In genomic region chr16:3816326-3816725, GRCh38 we compare ENCODE assay signal across 18 cellular contexts.
DNase-seq lines count a peak whose midpoint lies in the region; ATAC-seq and TF ChIP-seq lines count a peak whose summit lies in the region.
"Had no signal": no experiment of that assay in that cellular context is flagged by ENCODE, and none has a peak within 500 bp of the region (broad histone marks: within the 10 kb centered on the region; RNA-seq: fewer than 3 reads in every experiment).

No MANE protein-coding gene starts in this region.

- no peak for TF ChIP-seq CTCF in MM.1S (IDR thresholded peaks at IDR 0.05; ENCODE audit: low read length)

- H3K23ac ChIP-seq in neuronal stem cell (ENCODE audit: low read depth, low read length, poor library complexity) = no peak overlapping the region

- H4K91ac ChIP-seq in neuronal stem cell (ENCODE audit: low read depth, low read length, poor library complexity) = no peak overlapping the region

- no peak overlapping the region for H2AK5ac ChIP-seq in neuronal stem cell (ENCODE audit: low read depth, low read length)

- no peak overlapping the region for H3K4me2 ChIP-seq in neuronal stem cell (ENCODE audit: insufficient read depth, low read length, poor library complexity, severe bottlenecking)
- H3K4me2 ChIP-seq in MM.1S (ENCODE audit: low read depth, low read length) = no peak overlapping the region
- H3K4me2 ChIP-seq: SK-N-SH had no signal

- no peak overlapping the region for H2BK15ac ChIP-seq in neuronal stem cell (ENCODE audit: low read length)

- no peaks in the 10 kb centered on the region for H3K9me2 ChIP-seq in MM.1S (replicated peaks; ENCODE audit: insufficient read depth, low read length)
- H3K9me2 ChIP-seq: SK-N-SH had no signal

- H3K14ac ChIP-seq in neuronal stem cell (ENCODE audit: low read length) = no peak overlapping the region

- H2BK5ac ChIP-seq in neuronal stem cell (ENCODE audit: low read length) = no peak overlapping the region

- intact Hi-C loops in CD4-positive, alpha-beta memory T cell (cut with micrococcal nuclease) = no loop called here

- CTCF ChIA-PET in CD4-positive, alpha-beta memory T cell (lab: Charles Lee; ENCODE audit: partially characterized antibody) = interaction anchor here (0.8 to 1.3 kb wide), 2 partner anchors 13 to 126 kb away, joined by 3 read pairs; no protein-coding TSS in a partner anchor

- no peaks in the 10 kb centered on the region for H3K27me3 ChIP-seq in CD4-positive, alpha-beta memory T cell (ENCODE audit: insufficient read depth, low read length)
- H3K27me3 ChIP-seq in neuronal stem cell (ENCODE audit: control insufficient read depth in 3 of 3, insufficient read depth in 3 of 3, low read depth in 1 of 3, low read length in 3 of 3) (no peaks in the 10 kb centered on the region), MM.1S (replicated peaks; ENCODE audit: insufficient read depth, low read length) (no peaks in the 10 kb centered on the region)

- H3K4me3 ChIP-seq in CD4-positive, alpha-beta memory T cell (ENCODE audit: low read length in 2 of 2) = no peak overlapping the region
- H3K4me3 ChIP-seq in SK-N-MC = no peak overlapping the region
- no peak overlapping the region for H3K4me3 ChIP-seq in neuronal stem cell (ENCODE audit: low read length in 2 of 2)
- no peak overlapping the region for H3K4me3 ChIP-seq in MM.1S (ENCODE audit: low read length)

- H3K9ac ChIP-seq in SK-N-MC (ENCODE audit: insufficient read length) (no peak overlapping the region), neuronal stem cell (ENCODE audit: low read depth, low read length, poor library complexity) (no peak overlapping the region), MM.1S (ENCODE audit: low read length) (no peak overlapping the region)
- H3K9ac ChIP-seq: SK-N-SH had no signal

- H3K9me3 Mint-ChIP-seq in CD4-positive, alpha-beta memory T cell = no peaks in the 10 kb centered on the region
- no peaks in the 10 kb centered on the region for H3K9me3 Mint-ChIP-seq in immature natural killer cell

- no CpG with 5 or more reads among the region's 3 CpGs for WGBS in neuronal stem cell (ENCODE audit: extremely low coverage in 2 of 2, insufficient read length in 2 of 2, insufficient replicate concordance in 1 of 2), 2 donors

- no peak overlapping the region for H2BK12ac ChIP-seq in neuronal stem cell (ENCODE audit: low read length)

- H3K4ac ChIP-seq in neuronal stem cell (ENCODE audit: low read length) = no peak overlapping the region

- H4K8ac ChIP-seq in neuronal stem cell (ENCODE audit: low read depth, low read length) = no peak overlapping the region

- peaks cover 69 to 94% (median 82%) of the 10 kb centered on the region in 4 donors for H3K4me1 Mint-ChIP-seq in CD4-positive, alpha-beta memory T cell
- peaks cover 82 to 93% of the 10 kb centered on the region in 2 donors for H3K4me1 Mint-ChIP-seq in immature natural killer cell

- H4K20me1 ChIP-seq in MM.1S (ENCODE audit: insufficient read depth, low read length) = peaks cover 53% of the 10 kb centered on the region

- H2BK120ac ChIP-seq in neuronal stem cell (ENCODE audit: low read depth, low read length) = no peak overlapping the region

- H3K4me3 Mint-ChIP-seq in CD4-positive, alpha-beta memory T cell = peak overlapping the region in 3 of 8 donors; percentile 14 to 71 (median 43)
- H3K4me3 Mint-ChIP-seq in immature natural killer cell = peak overlapping the region; percentile 23 to 71 (median 29)

- H2AFZ ChIP-seq in neuronal stem cell (ENCODE audit: low read length) (no peak overlapping the region), MM.1S (ENCODE audit: low read length) (no peak overlapping the region)

- H3K79me2 ChIP-seq in MM.1S (ENCODE audit: low read length) = peaks cover 100% of the 10 kb centered on the region

- no peak for ATAC-seq in HG02870 (IDR thresholded peaks at IDR 0.05; ENCODE audit: unreplicated experiment)
- ATAC-seq: HepG2 had no signal

- POLR2A ChIA-PET in CD4-positive, alpha-beta memory T cell (lab: Charles Lee; ENCODE audit: partially characterized antibody) = no interaction called here

- H3K79me1 ChIP-seq in neuronal stem cell (ENCODE audit: low read depth, low read length) = peaks cover 14% of the 10 kb centered on the region

- H3K18ac ChIP-seq in neuronal stem cell (ENCODE audit: low read length) = no peak overlapping the region

- no peaks in the 10 kb centered on the region for H3F3A ChIP-seq in MM.1S (ENCODE audit: insufficient read depth, low read length)

- DNase-seq in CD4-positive, alpha-beta memory T cell = no peak
- DNase-seq in SK-N-MC (ENCODE audit: low read depth, low spot score) (no peak), immature natural killer cell (no peak), neuronal stem cell (ENCODE audit: low spot score) (peak; percentile 26), MM.1S (no peak), substantia nigra (lab: John Stamatoyannopoulos, UW) (no peak), NCI-H526 treated with DMSO at 0.1 percent for 48 hours (lab: John Stamatoyannopoulos, UW) (no peak)
- DNase-seq: AML-193, GOT3, KG1, NCI-H1048, NCI-H146, NCI-H2081, NCI-H510A treated with DMSO at 0.1 percent for 48 hours, Right ventricle myocardium superior, SK-N-SH had no signal

- H3K36me3 Mint-ChIP-seq in CD4-positive, alpha-beta memory T cell = peaks cover 0 to 2% of the 10 kb centered on the region in 2 donors
- no peaks in the 10 kb centered on the region for H3K36me3 Mint-ChIP-seq in immature natural killer cell

- peaks cover 90% of the 10 kb centered on the region for H3K4me1 ChIP-seq in CD4-positive, alpha-beta memory T cell (ENCODE audit: insufficient read depth, low read length)
- H3K4me1 ChIP-seq in neuronal stem cell (ENCODE audit: control insufficient read depth in 2 of 2, insufficient read depth in 1 of 2, low read depth in 1 of 2, low read length in 2 of 2) (peaks cover 1 to 9% of the 10 kb centered on the region in 2 donors), MM.1S (ENCODE audit: low read length) (no peaks in the 10 kb centered on the region)

- no peak overlapping the region for H3K27ac ChIP-seq in CD4-positive, alpha-beta memory T cell (ENCODE audit: low read depth, low read length)
- H3K27ac ChIP-seq in SK-N-MC = peak overlapping the region; percentile 27; the same call in 1 of the 2 replicates
- no peak overlapping the region for H3K27ac ChIP-seq in neuronal stem cell (replicated peaks; ENCODE audit: low read length)
- H3K27ac ChIP-seq in MM.1S (ENCODE audit: low read length) = no peak overlapping the region
- no peak overlapping the region for H3K27ac ChIP-seq in substantia nigra (ENCODE audit: low read depth, low read length, poor library complexity, severe bottlenecking)

- no peaks in the 10 kb centered on the region for H3K9me3 ChIP-seq in CD4-positive, alpha-beta memory T cell (ENCODE audit: control insufficient read depth in 1 of 2, low read length in 2 of 2)
- H3K9me3 ChIP-seq in SK-N-MC (ENCODE audit: low read depth, low read length) = no peaks in the 10 kb centered on the region
- no peaks in the 10 kb centered on the region for H3K9me3 ChIP-seq in neuronal stem cell (replicated peaks in 1 of 2; ENCODE audit: control insufficient read depth in 2 of 2, insufficient read depth in 1 of 2, low read depth in 1 of 2, low read length in 2 of 2)
- no peaks in the 10 kb centered on the region for H3K9me3 ChIP-seq in MM.1S (replicated peaks; ENCODE audit: insufficient read depth, low read length)
- H3K9me3 ChIP-seq: SK-N-SH had no signal

- no peaks in the 10 kb centered on the region for H3K27me3 Mint-ChIP-seq in CD4-positive, alpha-beta memory T cell
- H3K27me3 Mint-ChIP-seq in immature natural killer cell (ENCODE audit: low read depth in 3 of 3) = peaks cover 2 to 10% (median 6%) of the 10 kb centered on the region in 3 donors

- H3K27ac Mint-ChIP-seq in CD4-positive, alpha-beta memory T cell = peak overlapping the region in 4 of 7 donors; percentile 6 to 41 (median 26)
- no peak overlapping the region for H3K27ac Mint-ChIP-seq in immature natural killer cell

- no peaks in the 10 kb centered on the region for H3K36me3 ChIP-seq in CD4-positive, alpha-beta memory T cell (ENCODE audit: insufficient read depth, low read length)
- H3K36me3 ChIP-seq in SK-N-MC (ENCODE audit: insufficient read depth, low read length) (0 out of 2 replicates have a peak, but pooled peaks cover 4% of the 10 kb centered on the region), neuronal stem cell (replicated peaks in 1 of 2; ENCODE audit: control insufficient read depth in 2 of 2, insufficient read depth in 2 of 2, low read length in 2 of 2) (peaks cover 0 to 4% of the 10 kb centered on the region in 2 donors), MM.1S (replicated peaks; ENCODE audit: insufficient read depth, low read length) (no peaks in the 10 kb centered on the region)

Comparison
In these comparisons a context has a peak if more than half of its experiments do, and no peak if none do; other contexts are left out.
1. H3K27ac Mint-ChIP-seq: peak in CD4-positive, alpha-beta memory T cell (4 of 7); none in immature natural killer cell (0 of 6).